In genomic region chr17:61411114-61411943, GRCh38 we compare ENCODE assay signal across 8 cellular contexts. TPM values are rescaled to one million over a fixed set of nuclear protein-coding genes. Genes with fewer than 3 reads are reported as not detected.
DNase-seq lines count a peak whose midpoint lies in the region; ATAC-seq and TF ChIP-seq lines count a peak whose summit lies in the region.

No MANE protein-coding gene starts in this region.

- intact Hi-C loops in right cardiac atrium (cut with DNase I), result loop anchor here in 3 of 4 donors (5.0 to 10.0 kb wide), 5 partner anchors 143 to 656 kb away; partner anchors contain the start of gene MED13 (in 2 of the 3)

- peak overlapping the region; percentile 66 for H3K4me3 ChIP-seq in MM.1S (ENCODE audit: low read length)
- peak overlapping the region; percentile 68 for H3K4me3 ChIP-seq in right cardiac atrium (ENCODE audit: low read length)
- H3K4me3 ChIP-seq in rectal smooth muscle tissue (ENCODE audit: low read length), result peak overlapping the region; percentile 67

- ATAC-seq in right cardiac atrium (peak; percentile 57 to 59), GM18870 (IDR thresholded peaks at IDR 0.05; ENCODE audit: unreplicated experiment) (no peak), GM18517 (IDR thresholded peaks at IDR 0.05; ENCODE audit: unreplicated experiment) (no peak)

- H3K4me1 ChIP-seq in MM.1S (ENCODE audit: low read length) (no peaks in the 10 kb centered on the region), right cardiac atrium (ENCODE audit: control insufficient read depth, insufficient read depth, low read length) (no peaks in the 10 kb centered on the region), rectal smooth muscle tissue (ENCODE audit: control insufficient read depth, insufficient read depth, low read length) (peaks cover 2% of the 10 kb centered on the region)

- peaks cover 21% of the 10 kb centered on the region for H3K4me1 Mint-ChIP-seq in activated naive CD8-positive, alpha-beta T cell (ENCODE audit: low read depth)

- no peaks in the 10 kb centered on the region for H3K9me3 Mint-ChIP-seq in activated naive CD8-positive, alpha-beta T cell (ENCODE audit: low read depth)

- H3K27me3 ChIP-seq in MM.1S (replicated peaks; ENCODE audit: insufficient read depth, low read length) (peaks cover 21% of the 10 kb centered on the region), right cardiac atrium (ENCODE audit: control insufficient read depth, insufficient read depth) (no peaks in the 10 kb centered on the region), rectal smooth muscle tissue (ENCODE audit: control insufficient read depth, insufficient read depth, low read length) (peaks cover 43% of the 10 kb centered on the region)

- no peak overlapping the region for H3K27ac Mint-ChIP-seq in activated naive CD8-positive, alpha-beta T cell

- no peaks in the 10 kb centered on the region for H4K20me1 ChIP-seq in MM.1S (ENCODE audit: insufficient read depth, low read length)

- peak overlapping the region; percentile 84 for H2AFZ ChIP-seq in MM.1S (ENCODE audit: low read length)

- H3K9me2 ChIP-seq in MM.1S (replicated peaks; ENCODE audit: insufficient read depth, low read length), result no peaks in the 10 kb centered on the region

- H3K9ac ChIP-seq in MM.1S (ENCODE audit: low read length), result peak overlapping the region; percentile 56; the same call in 1 of the 2 replicates
- H3K9ac ChIP-seq in rectal smooth muscle tissue (ENCODE audit: low read length), result no peak overlapping the region

- H3K36me3 Mint-ChIP-seq in activated naive CD8-positive, alpha-beta T cell, result no peaks in the 10 kb centered on the region

- TF ChIP-seq CTCF in MM.1S (IDR thresholded peaks at IDR 0.05; ENCODE audit: low read length), result no peak

- no peaks in the 10 kb centered on the region for H3K79me2 ChIP-seq in MM.1S (ENCODE audit: low read length)

- H3K9me3 ChIP-seq in MM.1S (replicated peaks; ENCODE audit: insufficient read depth, low read length) (no peaks in the 10 kb centered on the region), right cardiac atrium (ENCODE audit: control insufficient read depth, low read length) (no peaks in the 10 kb centered on the region)

- H3F3A ChIP-seq in MM.1S (ENCODE audit: insufficient read depth, low read length), result 0 out of 2 replicates have a peak, but pooled peaks cover 4% of the 10 kb centered on the region

- H3K27me3 Mint-ChIP-seq in activated naive CD8-positive, alpha-beta T cell, result peaks cover 22% of the 10 kb centered on the region

- peak overlapping the region; percentile 66 for H3K4me3 Mint-ChIP-seq in activated naive CD8-positive, alpha-beta T cell

- peak overlapping the region; percentile 87 for H3K4me2 ChIP-seq in MM.1S (ENCODE audit: low read depth, low read length)

- H3K36me3 ChIP-seq in MM.1S (replicated peaks; ENCODE audit: insufficient read depth, low read length), result no peaks in the 10 kb centered on the region
- H3K36me3 ChIP-seq in rectal smooth muscle tissue (ENCODE audit: control insufficient read depth, insufficient read depth, low read length), result no peaks in the 10 kb centered on the region

- WGBS in right cardiac atrium, result 2% methylated on average over 74 of the region's 74 CpGs

- H3K27ac ChIP-seq in MM.1S (ENCODE audit: low read length) (no peak overlapping the region), right cardiac atrium (ENCODE audit: low read length) (peak overlapping the region; percentile 55), rectal smooth muscle tissue (ENCODE audit: low read depth, low read length) (peak overlapping the region; percentile 35)

- peak; percentile 39 for DNase-seq in activated naive CD4-positive, alpha-beta T cell treated with Interleukin-2 at 50 U/mL for 16 hours
- DNase-seq in activated naive CD4-positive, alpha-beta T cell treated with anti-CD3 and anti-CD28 coated beads, Interleukin-2, amount 50 U/mL, for 16 hours, result no peak
- DNase-seq in MM.1S, result peak; percentile 39
- DNase-seq in right cardiac atrium, result peak; percentile 65 to 86 (median 84)

RNA-seq across cellular contexts. Expression of gene TBX2, which starts 11.7 kb away (rescaled TPM):
- 10 to 100 TPM in 2 of 4 donors, 1 to 10 TPM in 2; 5.9 to 12.4 (median 8.1) TPM for total RNA-seq in right cardiac atrium
- polyA plus RNA-seq in right cardiac atrium, result 9.5 TPM

RNA-seq across cellular contexts. Expression of gene TBX4, which starts 40.9 kb away (rescaled TPM):
- not detected for total RNA-seq in right cardiac atrium
- 0.11 TPM for polyA plus RNA-seq in right cardiac atrium

Comparison
In these comparisons a context has a peak if more than half of its experiments do, and no peak if none do; other contexts are left out.
1. ATAC-seq: peak in right cardiac atrium (2 of 2); none in GM18870 (single experiment) and GM18517 (single experiment).
2. Peak in every context shown above with its lines, with median percentiles within 50 percentile points of each other: H3K4me3 ChIP-seq.